ENCODE assay signal across 22 cellular contexts in genomic region chr5:41118177-41118576, GRCh38. TPM values are rescaled to one million over a fixed set of nuclear protein-coding genes. Genes with fewer than 3 reads are reported as not detected.
DNase-seq lines count a peak whose midpoint lies in the region; ATAC-seq and TF ChIP-seq lines count a peak whose summit lies in the region.
"Had no signal": no experiment of that assay in that cellular context is flagged by ENCODE, and none has a peak within 500 bp of the region (broad histone marks: within the 10 kb centered on the region; RNA-seq: fewer than 3 reads in every experiment).

No MANE protein-coding gene starts in this region.

- H3K4me3 ChIP-seq in cardiac muscle cell, result no peak overlapping the region
- H3K4me3 ChIP-seq in fibroblast of mammary gland (ENCODE audit: control insufficient read depth, low read depth, low read length), result no peak overlapping the region

- intact Hi-C loops in left ventricle myocardium superior (cut with micrococcal nuclease), result no loop called here

- no peaks in the 10 kb centered on the region for H3K36me3 ChIP-seq in cardiac muscle cell
- H3K36me3 ChIP-seq: BE2C had no signal

- H3K27me3 ChIP-seq in cardiac muscle cell, result no peaks in the 10 kb centered on the region
- H3K27me3 ChIP-seq: BE2C had no signal

- no peak overlapping the region for H3K27ac ChIP-seq in cardiac muscle cell
- H3K27ac ChIP-seq: RWPE1 had no signal

- ATAC-seq in left ventricle myocardium superior (no peak), GM18505 (IDR thresholded peaks at IDR 0.05; ENCODE audit: unreplicated experiment) (no peak), GM18907 (IDR thresholded peaks at IDR 0.05; ENCODE audit: unreplicated experiment) (no peak)
- ATAC-seq: HCT116 had no signal

- TF ChIP-seq POLR2A in GM18505 (IDR thresholded peaks at IDR 0.05; ENCODE audit: borderline replicate concordance, extremely low read depth, insufficient read depth, insufficient read length), result no peak

- H3K4me1 ChIP-seq in cardiac muscle cell (ENCODE audit: low read depth), result no peaks in the 10 kb centered on the region
- H3K4me1 ChIP-seq: BE2C had no signal

- H3K9me3 ChIP-seq in cardiac muscle cell (ENCODE audit: low read depth), result no peaks in the 10 kb centered on the region
- H3K9me3 ChIP-seq: BE2C had no signal

- DNase-seq in cardiac muscle cell (ENCODE audit: low read depth in 1 of 2, low spot score in 1 of 2) (no peak), left ventricle myocardium superior (no peak), NCI-H69 (lab: John Stamatoyannopoulos, UW) (peak; percentile 5), fibroblast of mammary gland (ENCODE audit: low read depth) (no peak), NCI-H187 treated with DMSO at 0.1 percent for 48 hours (lab: John Stamatoyannopoulos, UW) (no peak), glomerular visceral epithelial cell (ENCODE audit: extremely low spot score) (no peak)
- DNase-seq: 8988T; BE2C; CD4-positive, alpha-beta T cell; DMS53; EL; KBM-7; NCI-H1048; NCI-H1436; NCI-H774 had no signal

- TF ChIP-seq CTCF in cardiac muscle cell (IDR thresholded peaks at IDR 0.05; ENCODE audit: low read depth, low read length), result peak; percentile 3
- TF ChIP-seq CTCF in fibroblast of mammary gland (conservative IDR thresholded peaks at IDR 0.05; ENCODE audit: control insufficient read depth, insufficient read depth, low read depth, low read length), result peak; percentile 9

RNA-seq across cellular contexts. Expression of gene MROH2B, which starts 47.0 kb away (rescaled TPM):
- total RNA-seq in cardiac muscle cell, result not detected in 2 replicates
- not detected in 2 replicates for polyA plus RNA-seq in cardiac muscle cell
- not detected for total RNA-seq in left ventricle myocardium superior
- total RNA-seq: CD4-positive, alpha-beta T cell; NCI-H460; OCI-LY7; T-helper 1 cell treated with Interleukin-12 subunit alpha and Interleukin-12 subunit beta and Interleukin-4 antibody, amounts not matched to agents 30 ng/mL and 1 ng/mL, for 36 hours had no signal
